ENCODE assay signal across 21 cellular contexts in the genomic region with DNA sequence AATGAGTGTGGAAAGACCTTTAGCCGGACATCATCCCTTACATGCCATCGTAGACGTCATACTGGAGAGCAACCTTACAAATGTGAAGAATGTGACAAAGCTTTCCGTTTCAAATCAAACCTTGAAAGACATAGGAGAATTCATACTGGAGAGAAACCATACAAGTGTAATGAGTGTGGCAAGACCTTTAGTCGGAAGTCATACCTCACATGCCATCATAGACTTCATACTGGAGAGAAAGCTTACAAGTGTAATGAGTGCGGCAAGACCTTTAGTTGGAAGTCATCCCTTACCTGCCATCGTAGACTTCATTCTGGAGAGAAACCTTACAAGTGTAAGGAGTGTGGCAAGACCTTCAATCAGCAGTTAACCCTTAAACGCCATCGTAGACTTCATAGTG. TPM values are rescaled to one million over a fixed set of nuclear protein-coding genes. Genes with fewer than 3 reads are reported as not detected.
DNase-seq lines count a peak whose midpoint lies in the region; ATAC-seq, FAIRE-seq and TF ChIP-seq lines count a peak whose summit lies in the region.
"Had no signal": no experiment of that assay in that cellular context is flagged by ENCODE, and none has a peak within 500 bp of the region (broad histone marks: within the 10 kb centered on the region; RNA-seq: fewer than 3 reads in every experiment).

No MANE protein-coding gene starts in this region.

- peak; percentile 7 for FAIRE-seq in A549 (lab: Jason Lieb, UNC)
- FAIRE-seq: G401.6, GM12891, GM19239 had no signal

- no peaks in the 10 kb centered on the region for H3K9me2 ChIP-seq in HCT116 (ENCODE audit: insufficient read depth)

- H3K27me3 Mint-ChIP-seq in endodermal cell (ENCODE audit: insufficient read depth) (no peaks in the 10 kb centered on the region), progenitor cell of endocrine pancreas (no peaks in the 10 kb centered on the region)

- RAD21 ChIA-PET in HCT116 (lab: Charles Lee; ENCODE audit: low non-redundant PET in 1 of 2, low total read pairs in 2 of 2, uncharacterized antibody in 2 of 2, unreplicated experiment in 2 of 2) = no interaction called here

- no peak overlapping the region for H3K27ac ChIP-seq in A549
- H3K27ac ChIP-seq in HCT116 (ENCODE audit: low read depth, low read length) = no peak overlapping the region
- H3K27ac ChIP-seq in endodermal cell (ENCODE audit: low read depth, low read length) = no peak overlapping the region
- H3K27ac ChIP-seq: GM23248, KMS-11 had no signal

- no peaks in the 10 kb centered on the region for H4K20me1 ChIP-seq in HCT116 (ENCODE audit: insufficient read depth)

- ATAC-seq in A549 (no peak), HCT116 (no peak), HG03442 (IDR thresholded peaks at IDR 0.05; ENCODE audit: unreplicated experiment) (no peak)
- ATAC-seq: CD8-positive, alpha-beta T cell had no signal

- H3K27me3 ChIP-seq in HCT116 (ENCODE audit: insufficient read depth, low read length) (no peaks in the 10 kb centered on the region), endodermal cell (ENCODE audit: control insufficient read depth, insufficient read depth, low read length, poor library complexity, severe bottlenecking) (no peaks in the 10 kb centered on the region)
- H3K27me3 ChIP-seq: BE2C had no signal

- no peak overlapping the region for H3K4me2 ChIP-seq in A549
- no peak overlapping the region for H3K4me2 ChIP-seq in HCT116 (ENCODE audit: low read length)
- H3K4me2 ChIP-seq: KMS-11 had no signal

- no peak overlapping the region for H3K9ac ChIP-seq in HCT116 (ENCODE audit: low read length)
- no peak overlapping the region for H3K9ac ChIP-seq in endodermal cell (ENCODE audit: extremely low read depth, low read length, poor library complexity, severe bottlenecking)
- H3K9ac ChIP-seq: GM23248, KMS-11 had no signal

- peaks cover 91% of the 10 kb centered on the region for H3K9me3 ChIP-seq in A549
- H3K9me3 ChIP-seq in HCT116 (ENCODE audit: control insufficient read depth in 1 of 2, insufficient read depth in 1 of 2, low read depth in 1 of 2, low read length in 2 of 2) = peaks cover 21 to 43% of the 10 kb centered on the region in 2 experiments; a peak in 3 of 4 replicates
- H3K9me3 ChIP-seq in endodermal cell (ENCODE audit: control insufficient read depth, low read length) = peaks cover 86% of the 10 kb centered on the region
- H3K9me3 ChIP-seq: BE2C had no signal

- TF ChIP-seq EP300 in A549 (IDR thresholded peaks at IDR 0.05) = no peak

- H3K36me3 Mint-ChIP-seq in endodermal cell (ENCODE audit: low read depth) (peaks cover 87% of the 10 kb centered on the region), progenitor cell of endocrine pancreas (ENCODE audit: insufficient read depth) (peaks cover 84% of the 10 kb centered on the region)

- H3K4me3 Mint-ChIP-seq in endodermal cell = no peak overlapping the region
- H3K4me3 Mint-ChIP-seq in progenitor cell of endocrine pancreas (ENCODE audit: low read depth) = no peak overlapping the region
- H3K4me3 Mint-ChIP-seq: CD14-positive monocyte; CD8-positive, alpha-beta T cell; HFFc6 had no signal

- H3K36me3 ChIP-seq in HCT116 (ENCODE audit: control insufficient read depth in 1 of 2, insufficient read depth in 2 of 2, low read length in 2 of 2) (peaks cover 7 to 34% of the 10 kb centered on the region in 2 experiments), endodermal cell (ENCODE audit: control insufficient read depth, insufficient read depth, low read length) (peaks cover 81% of the 10 kb centered on the region)
- H3K36me3 ChIP-seq: BE2C had no signal

- no peak overlapping the region for H3K4me3 ChIP-seq in A549
- no peak overlapping the region for H3K4me3 ChIP-seq in HCT116 (replicated peaks in 1 of 2; ENCODE audit: low read depth in 1 of 2, low read length in 2 of 2)
- peak overlapping the region; percentile 75 for H3K4me3 ChIP-seq in endodermal cell (ENCODE audit: low read length)
- H3K4me3 ChIP-seq: GM23248, HAP-1 had no signal

- peaks cover 80% of the 10 kb centered on the region for H3K9me3 Mint-ChIP-seq in endodermal cell
- peaks cover 48% of the 10 kb centered on the region for H3K9me3 Mint-ChIP-seq in progenitor cell of endocrine pancreas (ENCODE audit: low read depth)

- TF ChIP-seq RAD21 in A549 (conservative IDR thresholded peaks at IDR 0.05 in 1 of 2, IDR thresholded peaks at IDR 0.05 in 1 of 2) (no peak), HCT116 (IDR thresholded peaks at IDR 0.05; ENCODE audit: low read depth) (no peak)

- BruUV-seq in HCT116 (replicated peaks; lab: Mats Ljungman, UMichigan) = TSS peak; percentile 20

- H2AFZ ChIP-seq in HCT116 (ENCODE audit: low read depth, low read length, poor library complexity, severe bottlenecking) = no peak overlapping the region
- H2AFZ ChIP-seq: GM23248 had no signal

- POLR2A ChIA-PET in A549 (lab: Yijun Ruan, JAX) = no interaction called here
- POLR2A ChIA-PET in HCT116 (lab: Charles Lee) = no interaction called here

- H3K27ac Mint-ChIP-seq in endodermal cell = no peak overlapping the region
- H3K27ac Mint-ChIP-seq in progenitor cell of endocrine pancreas = peak overlapping the region; percentile 51
- H3K27ac Mint-ChIP-seq: CD14-positive monocyte; CD8-positive, alpha-beta T cell; HFFc6 had no signal

- TF ChIP-seq CTCF in A549 (IDR thresholded peaks at IDR 0.05) (no peak), HCT116 (IDR thresholded peaks at IDR 0.05 in 2 of 3, conservative IDR thresholded peaks at IDR 0.05 in 1 of 3; ENCODE audit: borderline replicate concordance in 1 of 3, insufficient read depth in 1 of 3, low read depth in 2 of 3, low read length in 2 of 3) (no peak), endodermal cell (conservative IDR thresholded peaks at IDR 0.05) (no peak), progenitor cell of endocrine pancreas (IDR thresholded peaks at IDR 0.05; ENCODE audit: unreplicated experiment) (no peak)

- no peak for TF ChIP-seq POLR2A in A549 (IDR thresholded peaks at IDR 0.05; ENCODE audit: low read length)
- TF ChIP-seq POLR2A in HCT116 (IDR thresholded peaks at IDR 0.05; ENCODE audit: borderline replicate concordance, extremely low read depth, insufficient read depth, insufficient read length) = no peak

- H3K4me1 ChIP-seq in A549 (no peaks in the 10 kb centered on the region), HCT116 (ENCODE audit: control insufficient read depth in 1 of 2, insufficient read depth in 2 of 2, low read length in 2 of 2) (no peaks in the 10 kb centered on the region), endodermal cell (ENCODE audit: control insufficient read depth, insufficient read depth, low read length) (no peaks in the 10 kb centered on the region)
- H3K4me1 ChIP-seq: BE2C, HAP-1 had no signal

- no peaks in the 10 kb centered on the region for H3K79me2 ChIP-seq in HCT116 (ENCODE audit: insufficient read depth, low read length)

- H3K4me1 Mint-ChIP-seq in endodermal cell (peaks cover 9% of the 10 kb centered on the region), progenitor cell of endocrine pancreas (ENCODE audit: low read depth) (peaks cover 20% of the 10 kb centered on the region)
- H3K4me1 Mint-ChIP-seq: CD14-positive monocyte had no signal

- CTCF ChIA-PET in A549 (lab: Yijun Ruan, JAX) = interaction anchor here (0.6 to 0.9 kb wide), 3 partner anchors 11 to 101 kb away, joined by 3 to 4 read pairs (median 3); no protein-coding TSS in a partner anchor
- CTCF ChIA-PET in HCT116 (lab: Charles Lee) = no interaction called here

- intact Hi-C loops in HCT116 (cut with micrococcal nuclease) = loop anchor here (10.0 kb wide), 1 partner anchor 199 kb away; no protein-coding TSS in a partner anchor

- DNase-seq in A549 (ENCODE audit: low read depth in 1 of 2, low spot score in 1 of 2) (no peak), HCT116 (ENCODE audit: low read depth, low spot score) (no peak), endodermal cell (no peak), progenitor cell of endocrine pancreas (ENCODE audit: low spot score, unreplicated experiment) (no peak), DMS53 (lab: John Stamatoyannopoulos, UW) (no peak), CD1c-positive myeloid dendritic cell (ENCODE audit: extremely low spot score) (no peak)
- DNase-seq: 8988T; ACHN; BE2C; CD8-positive, alpha-beta T cell; DMS 273 treated with DMSO at 0.1 percent for 48 hours; GM23248; HFFc6 had no signal

- 77% methylated on average over 9 of the region's 9 CpGs for WGBS in A549 (ENCODE audit: missing lambda C conversion rate)
- WGBS in endodermal cell (ENCODE audit: insufficient coverage in 1 of 2, insufficient read length in 1 of 2), 2 experiments = 85 to 87% methylated on average over 8 to 9 of the region's 9 CpGs

TF ChIP-seq in A549, 52 proteins besides CTCF, POLR2A, EP300 and RAD21 (continues in another document):
- TF ChIP-seq ZFP36 (IDR thresholded peaks at IDR 0.05; ENCODE audit: borderline replicate concordance, partially characterized antibody) (no peak), CBX2 (IDR thresholded peaks at IDR 0.05; ENCODE audit: borderline replicate concordance, low read depth) (no peak), BHLHE40 (IDR thresholded peaks at IDR 0.05; ENCODE audit: low read depth, low read length) (no peak)

RNA-seq across cellular contexts. Expression of a gene that starts 11.7 kb away (rescaled TPM):
- 0.57 and 0.78 TPM in 2 replicates for polyA plus RNA-seq in A549 (2011; rRNA removed)
- polyA plus RNA-seq in A549 (2012; cell fraction: cytosol; rRNA removed) = 0.08 TPM in 2 replicates
- polyA plus RNA-seq in A549 (2012; cell fraction: nucleus; rRNA removed) = 0.04 and 0.09 TPM in 2 replicates
- polyA plus RNA-seq in A549 (2017; fragmentation: RNase III; extraction: RNeasy Plus Mini Kit Qiagen cat#74134 plus additional on column Dnase treatment) = 0.30 to 0.67 TPM (median 0.63 TPM) in 3 replicates
- polyA minus RNA-seq in A549 (2011; rRNA and poly(A)+ RNA removed) = 0.54 and 0.74 TPM in 2 replicates
- not detected for total RNA-seq in HCT116 (2021; ENCODE audit: unreplicated experiment)
- polyA plus RNA-seq in HCT116 (2012) = not detected in 2 replicates
- 10 to 100 TPM; 38.7 to 58.5 TPM for total RNA-seq in endodermal cell
- polyA plus RNA-seq in endodermal cell (2013, experiment 1 of 2) = 15.1 TPM
- polyA plus RNA-seq in endodermal cell (2013, experiment 2 of 2) = 13.5 TPM
- total RNA-seq in progenitor cell of endocrine pancreas = 16.0 and 16.6 TPM in 2 replicates
- total RNA-seq: HT-29 had no signal

RNA-seq across cellular contexts. Expression of a gene that starts 24.0 kb away (rescaled TPM):
- polyA plus RNA-seq in A549 (2011; rRNA removed) = 18.7 and 21.4 TPM in 2 replicates
- 6.4 and 6.7 TPM in 2 replicates for polyA plus RNA-seq in A549 (2012; cell fraction: cytosol; rRNA removed)
- 6.5 and 8.8 TPM in 2 replicates for polyA plus RNA-seq in A549 (2012; cell fraction: nucleus; rRNA removed)
- 6.6 to 7.9 TPM (median 7.4 TPM) in 3 replicates for polyA plus RNA-seq in A549 (2017; fragmentation: RNase III; extraction: RNeasy Plus Mini Kit Qiagen cat#74134 plus additional on column Dnase treatment)
- polyA minus RNA-seq in A549 (2011; rRNA and poly(A)+ RNA removed) = 5.2 and 6.2 TPM in 2 replicates
- 8.8 TPM for total RNA-seq in HCT116 (2021; ENCODE audit: unreplicated experiment)
- 6.0 and 6.9 TPM in 2 replicates for polyA plus RNA-seq in HCT116 (2012)
- 10 to 100 TPM; 52.3 to 63.8 TPM for total RNA-seq in endodermal cell
- 17.2 TPM for polyA plus RNA-seq in endodermal cell (2013, experiment 1 of 2)
- polyA plus RNA-seq in endodermal cell (2013, experiment 2 of 2) = 17.8 TPM
- total RNA-seq in progenitor cell of endocrine pancreas = 59.3 and 65.9 TPM in 2 replicates

Comparison
In these comparisons a context has a peak if more than half of its experiments do, and no peak if none do; other contexts are left out.
1. RNA of a gene that starts 11.7 kb away (total RNA-seq): 38.7 to 58.5 TPM in endodermal cell and 16.0 to 16.6 TPM in progenitor cell of endocrine pancreas; not detected in HCT116 (single experiment); every median in the first group is over 10 times any median in the second.